ENCODE assay signal across 1 cellular context in genomic region chr2:102792538-102793208, GRCh38.
TF ChIP-seq lines count a peak whose summit lies in the region.

No MANE protein-coding gene starts in this region.

TF ChIP-seq in H1, 55 proteins besides CTCF, POLR2A, EP300 and RAD21 (continued from another document):
- no peak for TF ChIP-seq CHD7 (IDR thresholded peaks at IDR 0.05; ENCODE audit: insufficient replicate concordance, low read length)
- no peak for TF ChIP-seq GABPA (IDR thresholded peaks at IDR 0.05; ENCODE audit: borderline replicate concordance, insufficient read depth, low read length)
- no peak for TF ChIP-seq KDM4A (IDR thresholded peaks at IDR 0.05; ENCODE audit: low read depth, low read length, severe bottlenecking)
- no peak for TF ChIP-seq ATF2 (IDR thresholded peaks at IDR 0.05; ENCODE audit: low read length)
- no peak for TF ChIP-seq CEBPB (IDR thresholded peaks at IDR 0.05; ENCODE audit: low read depth, low read length)
- no peak for TF ChIP-seq ATF3 (IDR thresholded peaks at IDR 0.05; ENCODE audit: insufficient read depth, low read depth, low read length)
- TF ChIP-seq NANOG (IDR thresholded peaks at IDR 0.05; ENCODE audit: insufficient read depth, low read depth, low read length, poor library complexity, severe bottlenecking) = no peak
- no peak for TF ChIP-seq SAP30 (IDR thresholded peaks at IDR 0.05; ENCODE audit: insufficient read depth, insufficient replicate concordance, low read length)
- no peak for TF ChIP-seq USF2 (IDR thresholded peaks at IDR 0.05; ENCODE audit: low read length)
- no peak for TF ChIP-seq RBBP5 (IDR thresholded peaks at IDR 0.05; ENCODE audit: borderline replicate concordance, low read depth, low read length)
- no peak for TF ChIP-seq HDAC2 (IDR thresholded peaks at IDR 0.05; ENCODE audit: borderline replicate concordance in 1 of 2, low read depth in 2 of 2, low read length in 2 of 2)
